In genomic region chr2:75647771-75648170, GRCh38 we compare ENCODE assay signal across 8 cellular contexts. TPM values are rescaled to one million over a fixed set of nuclear protein-coding genes. Genes with fewer than 3 reads are reported as not detected.
DNase-seq lines count a peak whose midpoint lies in the region; ATAC-seq and TF ChIP-seq lines count a peak whose summit lies in the region.

No MANE protein-coding gene starts in this region.

- in situ Hi-C loops in astrocyte of the spinal cord (cut with HindIII; ENCODE audit: low sequenced_read_pairs) = no loop called here

- H3K4me3 ChIP-seq in BLaER1 treated with 17β-estradiol and CSF1 and Interleukin-3, amounts not matched to agents 10 nM and 100 nM = peak overlapping the region; percentile 86 to 97 (median 90)
- peak overlapping the region; percentile 96 for H3K4me3 ChIP-seq in HUES64 (ENCODE audit: low read length)
- H3K4me3 ChIP-seq in astrocyte of the spinal cord (ENCODE audit: low read depth, low read length) = peak overlapping the region; percentile 67
- H3K4me3 ChIP-seq in muscle layer of colon (ENCODE audit: low read depth in 1 of 2, low read length in 2 of 2) = no peak overlapping the region
- no peak overlapping the region for H3K4me3 ChIP-seq in body of pancreas

- WGBS in HUES64 = 79% methylated on average over 1 of the region's 3 CpGs
- 50 to 56% methylated on average over 3 of the region's 3 CpGs for WGBS in body of pancreas, 2 donors

- peak overlapping the region; percentile 86 to 93 (median 91) for H3K9ac ChIP-seq in BLaER1 treated with 17β-estradiol and CSF1 and Interleukin-3, amounts not matched to agents 10 nM and 100 nM
- H3K9ac ChIP-seq in HUES64 (ENCODE audit: low read depth, low read length) (peak overlapping the region; percentile 93; the same call in 1 of the 2 replicates), muscle layer of colon (ENCODE audit: low read length) (peak overlapping the region; percentile 64)

- H3K4me2 ChIP-seq in BLaER1 treated with 17β-estradiol and CSF1 and Interleukin-3, amounts not matched to agents 10 nM and 100 nM = peak overlapping the region; percentile 65 to 88 (median 81)

- ATAC-seq in body of pancreas = no peak
- no peak for ATAC-seq in GM18867 (IDR thresholded peaks at IDR 0.05; ENCODE audit: unreplicated experiment)

- H3K36me3 ChIP-seq in BLaER1 treated with 17β-estradiol and CSF1 and Interleukin-3, amounts not matched to agents 10 nM and 100 nM = peaks cover 33 to 48% (median 44%) of the 10 kb centered on the region in 11 experiments
- H3K36me3 ChIP-seq in HUES64 (ENCODE audit: insufficient read depth, low read length) = peaks cover 45% of the 10 kb centered on the region
- peaks cover 20% of the 10 kb centered on the region for H3K36me3 ChIP-seq in muscle layer of colon (ENCODE audit: insufficient read depth, low read length)
- H3K36me3 ChIP-seq in body of pancreas (replicated peaks in 1 of 2; ENCODE audit: insufficient read depth in 1 of 2, low read depth in 2 of 2) = peaks cover 0 to 6% of the 10 kb centered on the region in 2 donors

- peaks cover 4 to 18% (median 9%) of the 10 kb centered on the region in 10 experiments; a peak in 13 of 20 replicates for H3K4me1 ChIP-seq in BLaER1 treated with 17β-estradiol and CSF1 and Interleukin-3, amounts not matched to agents 10 nM and 100 nM
- H3K4me1 ChIP-seq in HUES64 (ENCODE audit: insufficient read depth, low read length) (no peaks in the 10 kb centered on the region), muscle layer of colon (ENCODE audit: insufficient read depth, low read length) (peaks cover 4% of the 10 kb centered on the region), body of pancreas (peaks cover 24% of the 10 kb centered on the region)

- H4K20me1 ChIP-seq in BLaER1 treated with 17β-estradiol and CSF1 and Interleukin-3, amounts not matched to agents 10 nM and 100 nM = peaks cover 0 to 19% (median 0%) of the 10 kb centered on the region in 11 experiments; a peak in 4 of 22 replicates

- intact Hi-C loops in body of pancreas (cut with DNase I) = no loop called here

- no peak for DNase-seq in astrocyte of the spinal cord (ENCODE audit: low read depth, low spot score)
- no peak for DNase-seq in body of pancreas
- no peak for DNase-seq in AG08395 (ENCODE audit: low spot score)
- no peak for DNase-seq in NCI-H187 treated with DMSO at 0.1 percent for 48 hours (lab: John Stamatoyannopoulos, UW)

- no peaks in the 10 kb centered on the region for H3K27me3 ChIP-seq in BLaER1 treated with 17β-estradiol and CSF1 and Interleukin-3, amounts not matched to agents 10 nM and 100 nM
- H3K27me3 ChIP-seq in HUES64 (ENCODE audit: insufficient read depth, low read length) (no peaks in the 10 kb centered on the region), muscle layer of colon (ENCODE audit: control insufficient read depth in 1 of 2, insufficient read depth in 2 of 2, low read length in 2 of 2) (no peaks in the 10 kb centered on the region), body of pancreas (no peaks in the 10 kb centered on the region)

- no peak for TF ChIP-seq POLR2A in body of pancreas (IDR thresholded peaks at IDR 0.05)

- peak overlapping the region in 5 of 11 experiments; percentile 82 to 91 (median 86); a peak in 6 of 22 replicates for H3K27ac ChIP-seq in BLaER1 treated with 17β-estradiol and CSF1 and Interleukin-3, amounts not matched to agents 10 nM and 100 nM
- H3K27ac ChIP-seq in HUES64 (ENCODE audit: low read depth, low read length) (no peak overlapping the region), muscle layer of colon (ENCODE audit: low read depth, low read length) (no peak overlapping the region), body of pancreas (no peak overlapping the region)

- H3K9me3 ChIP-seq in BLaER1 treated with 17β-estradiol and CSF1 and Interleukin-3, amounts not matched to agents 10 nM and 100 nM (replicated peaks in 1 of 11) = peaks cover 0 to 9% (median 0%) of the 10 kb centered on the region in 11 experiments; a peak in 3 of 22 replicates
- no peaks in the 10 kb centered on the region for H3K9me3 ChIP-seq in HUES64 (ENCODE audit: insufficient read depth, low read depth, low read length)
- H3K9me3 ChIP-seq in muscle layer of colon (ENCODE audit: low read length) = no peaks in the 10 kb centered on the region
- no peaks in the 10 kb centered on the region for H3K9me3 ChIP-seq in body of pancreas

- TF ChIP-seq CTCF in astrocyte of the spinal cord (IDR thresholded peaks at IDR 0.05; ENCODE audit: low read depth, low read length) = no peak
- no peak for TF ChIP-seq CTCF in body of pancreas (IDR thresholded peaks at IDR 0.05)

RNA-seq across cellular contexts. Expression of gene MRPL19, which starts 1.2 kb away (rescaled TPM):
- 38.3 TPM for polyA plus RNA-seq in HUES64 (2013, experiment 1 of 2)
- polyA plus RNA-seq in HUES64 (2013, experiment 2 of 2) = 41.3 TPM
- 10 to 100 TPM; 13.5 to 22.1 TPM for total RNA-seq in body of pancreas

Comparison
In these comparisons a context has a peak if more than half of its experiments do, and no peak if none do; other contexts are left out.
1. H3K4me3 ChIP-seq: peak in BLaER1 treated with 17β-estradiol and CSF1 and Interleukin-3, amounts not matched to agents 10 nM and 100 nM (10 of 10), HUES64 (single experiment) and astrocyte of the spinal cord (single experiment); none in muscle layer of colon (0 of 2) and body of pancreas (0 of 2).
2. Peak in every context shown above with its lines, with median percentiles within 50 percentile points of each other: H3K9ac ChIP-seq.